15 cellular contexts compared by ENCODE assay signal in the genomic region with DNA sequence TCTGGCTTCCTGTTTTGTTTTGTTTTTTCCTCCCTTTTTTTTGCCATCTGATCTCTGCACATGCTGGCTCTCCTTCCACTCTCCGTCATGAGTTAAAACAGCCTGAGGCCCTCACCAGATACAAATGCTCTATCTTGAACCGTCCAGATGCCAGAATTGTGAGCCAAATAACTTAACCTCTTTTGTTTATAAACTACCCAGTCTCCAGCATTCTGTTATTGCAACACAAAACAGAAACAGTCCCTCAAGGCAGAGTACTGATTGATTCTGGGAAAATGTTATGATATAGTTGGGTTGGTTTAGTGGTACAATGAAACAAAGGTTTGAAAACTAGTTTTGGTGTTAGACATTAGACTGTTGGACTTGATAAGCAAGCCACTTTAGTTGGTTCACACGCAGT.
DNase-seq lines count a peak whose midpoint lies in the region; ATAC-seq and TF ChIP-seq lines count a peak whose summit lies in the region.
"Had no signal": no experiment of that assay in that cellular context is flagged by ENCODE, and none has a peak within 500 bp of the region (broad histone marks: within the 10 kb centered on the region; RNA-seq: fewer than 3 reads in every experiment).

No MANE protein-coding gene starts in this region.

- H3K18ac ChIP-seq in IMR-90 (ENCODE audit: low read depth, low read length) (no peak overlapping the region), trophoblast cell (ENCODE audit: low read length) (no peak overlapping the region)

- H3K36me3 ChIP-seq in IMR-90 (ENCODE audit: control insufficient read depth, insufficient read depth, low read length) (no peaks in the 10 kb centered on the region), trophoblast cell (ENCODE audit: control insufficient read depth in 1 of 2, insufficient read depth in 2 of 2, low read length in 2 of 2) (no peaks in the 10 kb centered on the region), HAP-1 (replicated peaks) (no peaks in the 10 kb centered on the region)
- H3K36me3 ChIP-seq: suprapubic skin had no signal

- no TSS peak for BruUV-seq in IMR-90 (replicated peaks; lab: Mats Ljungman, UMichigan)

- H4K12ac ChIP-seq in trophoblast cell (ENCODE audit: low read depth, low read length) = no peak overlapping the region

- H2AK5ac ChIP-seq in IMR-90 (ENCODE audit: low read depth, low read length) = no peak overlapping the region
- no peak overlapping the region for H2AK5ac ChIP-seq in trophoblast cell (ENCODE audit: low read length)

- no CpG with 5 or more reads among the region's 3 CpGs for WGBS in IMR-90 (ENCODE audit: extremely low coverage in 2 of 2, insufficient read length in 1 of 2), 2 experiments
- WGBS in trophoblast cell (ENCODE audit: extremely low coverage, insufficient coverage, insufficient read length) = no CpG with 5 or more reads among the region's 3 CpGs

- H3K27me3 ChIP-seq in IMR-90 (ENCODE audit: control insufficient read depth, insufficient read depth, low read length) (no peaks in the 10 kb centered on the region), trophoblast cell (ENCODE audit: insufficient read depth, low read length) (no peaks in the 10 kb centered on the region), HAP-1 (ENCODE audit: low read depth) (no peaks in the 10 kb centered on the region)
- H3K27me3 ChIP-seq: suprapubic skin had no signal

- H3K14ac ChIP-seq in IMR-90 (replicated peaks; ENCODE audit: low read depth, low read length) = no peak overlapping the region
- no peak overlapping the region for H3K14ac ChIP-seq in trophoblast cell (ENCODE audit: low read length)

- H3K9me3 ChIP-seq in IMR-90 (ENCODE audit: control insufficient read depth, insufficient read depth, low read length) (no peaks in the 10 kb centered on the region), trophoblast cell (ENCODE audit: insufficient read depth, low read depth, low read length) (no peaks in the 10 kb centered on the region), HAP-1 (no peaks in the 10 kb centered on the region)
- H3K9me3 ChIP-seq: suprapubic skin had no signal

- H2BK120ac ChIP-seq in IMR-90 (ENCODE audit: low read depth, low read length) (no peak overlapping the region), trophoblast cell (ENCODE audit: insufficient read depth, low read length, poor library complexity) (no peak overlapping the region)

- H4K20me1 ChIP-seq in IMR-90 (ENCODE audit: insufficient read depth, low read length) = no peaks in the 10 kb centered on the region

- POLR2A ChIA-PET in IMR-90 (lab: Charles Lee; ENCODE audit: unreplicated experiment) = no interaction called here

- no peak overlapping the region for H4K91ac ChIP-seq in IMR-90 (ENCODE audit: insufficient read depth, low read depth, low read length)
- no peak overlapping the region for H4K91ac ChIP-seq in trophoblast cell (ENCODE audit: low read depth, low read length)

- H2BK5ac ChIP-seq in IMR-90 (ENCODE audit: low read depth, low read length, poor library complexity, severe bottlenecking) = no peak overlapping the region
- no peak overlapping the region for H2BK5ac ChIP-seq in trophoblast cell (ENCODE audit: low read depth, low read length, poor library complexity)

- H3K9ac ChIP-seq in IMR-90 (ENCODE audit: low read depth, low read length) (no peak overlapping the region), trophoblast cell (ENCODE audit: low read length) (no peak overlapping the region)

- H2AFZ ChIP-seq in IMR-90 (replicated peaks; ENCODE audit: low read length, poor library complexity) = no peak overlapping the region
- H2AFZ ChIP-seq in trophoblast cell (ENCODE audit: insufficient read depth, low read length, poor library complexity) = no peak overlapping the region

- TF ChIP-seq POLR2A in IMR-90 (IDR thresholded peaks at IDR 0.05; ENCODE audit: low read depth, low read length) = no peak

- DNase-seq in IMR-90 (peak; percentile 17), astrocyte of the spinal cord (ENCODE audit: low read depth, low spot score) (peak; percentile 22), foreskin melanocyte (peak; percentile 86), trophoblast cell (peak; percentile 55 to 80), RKO (ENCODE audit: low spot score) (no peak), NCI-H1092 treated with DMSO at 0.1 percent for 48 hours (lab: John Stamatoyannopoulos, UW) (no peak), HAP-1 (ENCODE audit: low spot score in 2 of 2) (no peak)
- DNase-seq: activated T-cell treated with anti-CD3 and anti-CD28 coated beads for 4 hours; COR-L47; effector memory CD8-positive, alpha-beta T cell; NCI-H345 had no signal

- H3K4me3 ChIP-seq in IMR-90 (ENCODE audit: insufficient read depth, low read depth, low read length) = no peak overlapping the region
- no peak overlapping the region for H3K4me3 ChIP-seq in astrocyte of the spinal cord (ENCODE audit: low read depth, low read length)
- no peak overlapping the region for H3K4me3 ChIP-seq in trophoblast cell (ENCODE audit: low read depth, low read length)
- H3K4me3 ChIP-seq in HAP-1 = no peak overlapping the region
- H3K4me3 ChIP-seq: suprapubic skin had no signal

- ATAC-seq in IMR-90 (ENCODE audit: low read depth) (peak; percentile 66), HG03354 (IDR thresholded peaks at IDR 0.05; ENCODE audit: poor library complexity, severe bottlenecking, unreplicated experiment) (no peak)
- ATAC-seq: effector memory CD8-positive, alpha-beta T cell; WTC11 had no signal

- no peak overlapping the region for H2BK15ac ChIP-seq in IMR-90 (ENCODE audit: low read depth, low read length)

- no peak for TF ChIP-seq RAD21 in IMR-90 (IDR thresholded peaks at IDR 0.05; ENCODE audit: low read length)

- H3K27ac ChIP-seq in IMR-90 (ENCODE audit: insufficient read depth, low read length) (no peak overlapping the region), trophoblast cell (ENCODE audit: low read depth, low read length) (peak overlapping the region; percentile 84)
- H3K27ac ChIP-seq: HL-60, suprapubic skin had no signal

- CTCF ChIA-PET in IMR-90 (lab: Yijun Ruan, JAX) = no interaction called here

- intact Hi-C loops in IMR-90 (cut with micrococcal nuclease) = no loop called here

- H3K56ac ChIP-seq in IMR-90 (ENCODE audit: extremely low read depth, insufficient read depth, low read length) = no peak overlapping the region

- H3K9me1 ChIP-seq in IMR-90 (ENCODE audit: insufficient read depth, low read length) = no peaks in the 10 kb centered on the region

- H2AK9ac ChIP-seq in IMR-90 (replicated peaks; ENCODE audit: low read depth, low read length, poor library complexity) = no peak overlapping the region

- H3K79me2 ChIP-seq in trophoblast cell (ENCODE audit: control insufficient read depth, insufficient read depth, low read length, poor library complexity) = no peaks in the 10 kb centered on the region

- no peak overlapping the region for H3K4me2 ChIP-seq in IMR-90 (ENCODE audit: low read depth, low read length)
- no peak overlapping the region for H3K4me2 ChIP-seq in trophoblast cell (ENCODE audit: low read length)

- in situ Hi-C loops in IMR-90 (cut with MboI; ENCODE audit: low sequenced_read_pairs) (no loop called here), astrocyte of the spinal cord (cut with HindIII; ENCODE audit: low sequenced_read_pairs) (no loop called here), HAP-1 (cut with MboI; ENCODE audit: low sequenced_read_pairs) (no loop called here)

- no peak for TF ChIP-seq CTCF in IMR-90 (conservative IDR thresholded peaks at IDR 0.05; ENCODE audit: low read depth, low read length)
- TF ChIP-seq CTCF in astrocyte of the spinal cord (IDR thresholded peaks at IDR 0.05; ENCODE audit: low read depth, low read length) = no peak

- H3K4me1 ChIP-seq in IMR-90 (ENCODE audit: control insufficient read depth, insufficient read depth, low read length) = no peaks in the 10 kb centered on the region
- H3K4me1 ChIP-seq in trophoblast cell (ENCODE audit: control insufficient read depth in 1 of 2, insufficient read depth in 2 of 2, low read length in 2 of 2) = peaks cover 0 to 3% of the 10 kb centered on the region in 2 experiments
- H3K4me1 ChIP-seq in HAP-1 = no peaks in the 10 kb centered on the region
- H3K4me1 ChIP-seq: suprapubic skin had no signal

- dilution Hi-C loops in IMR-90 (cut with HindIII; ENCODE audit: low sequenced_read_pairs, unreplicated experiment) = no loop called here

- no peak overlapping the region for H4K5ac ChIP-seq in IMR-90 (ENCODE audit: low read depth, low read length)

- H3K79me1 ChIP-seq in IMR-90 (ENCODE audit: low read depth in 1 of 2, low read length in 2 of 2) = no peaks in the 10 kb centered on the region
- H3K79me1 ChIP-seq in trophoblast cell (ENCODE audit: low read length) = peaks cover 2% of the 10 kb centered on the region

- H3K23ac ChIP-seq in IMR-90 (ENCODE audit: low read depth, low read length) (no peak overlapping the region), trophoblast cell (ENCODE audit: low read length) (no peak overlapping the region)

- H4K8ac ChIP-seq in IMR-90 (ENCODE audit: low read depth in 2 of 2, low read length in 2 of 2) (no peak overlapping the region), trophoblast cell (ENCODE audit: low read depth, low read length) (no peak overlapping the region)

- H2BK20ac ChIP-seq in IMR-90 (ENCODE audit: low read depth, low read length) = no peak overlapping the region

- no peak overlapping the region for H3K4ac ChIP-seq in IMR-90 (ENCODE audit: low read depth, low read length)
- H3K4ac ChIP-seq in trophoblast cell (ENCODE audit: low read depth, low read length) = no peak overlapping the region

- no peak overlapping the region for H2BK12ac ChIP-seq in trophoblast cell (ENCODE audit: low read length)

TF ChIP-seq in IMR-90, 13 proteins besides CTCF, POLR2A, EP300 and RAD21:
- no peak for TF ChIP-seq CEBPB (IDR thresholded peaks at IDR 0.05; ENCODE audit: low read depth, low read length)
- no peak for TF ChIP-seq MXI1 (IDR thresholded peaks at IDR 0.05; ENCODE audit: borderline replicate concordance, low read depth, low read length)
- TF ChIP-seq, protein P1, sequence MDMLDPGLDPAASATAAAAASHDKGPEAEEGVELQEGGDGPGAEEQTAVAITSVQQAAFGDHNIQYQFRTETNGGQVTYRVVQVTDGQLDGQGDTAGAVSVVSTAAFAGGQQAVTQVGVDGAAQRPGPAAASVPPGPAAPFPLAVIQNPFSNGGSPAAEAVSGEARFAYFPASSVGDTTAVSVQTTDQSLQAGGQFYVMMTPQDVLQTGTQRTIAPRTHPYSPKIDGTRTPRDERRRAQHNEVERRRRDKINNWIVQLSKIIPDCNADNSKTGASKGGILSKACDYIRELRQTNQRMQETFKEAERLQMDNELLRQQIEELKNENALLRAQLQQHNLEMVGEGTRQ (IDR thresholded peaks at IDR 0.05; ENCODE audit: low read depth, low read length) = no peak
- no peak for TF ChIP-seq FOS (IDR thresholded peaks at IDR 0.05; ENCODE audit: low read depth, low read length)

Comparison
In these comparisons a context has a peak if more than half of its experiments do, and no peak if none do; other contexts are left out.
1. DNase-seq: peak in IMR-90 (single experiment), astrocyte of the spinal cord (single experiment), foreskin melanocyte (single experiment) and trophoblast cell (2 of 2); none in RKO (single experiment), NCI-H1092 treated with DMSO at 0.1 percent for 48 hours (single experiment) and HAP-1 (0 of 2).